In the genomic region with DNA sequence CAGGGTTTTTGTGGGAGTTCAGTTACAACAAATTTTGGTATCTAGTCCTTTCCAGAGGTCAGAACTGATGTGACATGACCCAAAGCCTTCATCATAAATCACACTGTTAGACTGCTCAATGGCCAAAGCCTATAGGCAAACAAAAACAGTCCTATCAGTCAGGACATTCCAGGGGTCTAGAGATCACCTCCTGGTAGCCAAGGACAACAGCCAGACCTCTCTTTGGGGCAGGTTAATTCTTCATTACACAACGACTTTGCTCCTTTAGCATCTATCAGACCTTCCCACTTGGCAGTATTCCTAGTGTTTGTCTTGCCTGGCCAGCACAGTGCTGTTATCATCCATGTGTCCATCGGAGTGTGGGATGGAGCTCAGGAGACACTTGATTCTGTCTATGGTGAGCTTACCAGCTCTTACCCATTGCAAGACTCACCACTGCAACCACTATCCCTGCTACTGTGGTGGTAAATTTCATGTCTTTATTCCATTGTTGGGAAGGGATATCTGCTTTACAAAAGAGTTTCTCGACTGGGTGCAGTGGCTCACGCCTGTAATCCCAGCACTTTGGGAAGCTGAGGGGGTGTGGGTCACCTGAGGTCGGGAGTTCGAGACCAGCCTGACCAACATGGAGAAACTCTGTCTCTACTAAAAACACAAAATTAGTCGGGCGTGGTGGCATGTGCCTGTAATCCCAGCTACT, we compare ENCODE assay signal across 22 cellular contexts.
DNase-seq lines count a peak whose midpoint lies in the region; ATAC-seq, FAIRE-seq and TF ChIP-seq lines count a peak whose summit lies in the region.
"Had no signal": no experiment of that assay in that cellular context is flagged by ENCODE, and none has a peak within 500 bp of the region (broad histone marks: within the 10 kb centered on the region; RNA-seq: fewer than 3 reads in every experiment).

No MANE protein-coding gene starts in this region.

- no peak for TF ChIP-seq CTCF in activated CD8-positive, alpha-beta T cell treated with anti-CD3 and anti-CD28 coated beads for 36 hours (IDR thresholded peaks at IDR 0.05)
- no peak for TF ChIP-seq CTCF in CD4-positive, alpha-beta T cell (IDR thresholded peaks at IDR 0.05)

- CTCF ChIA-PET in activated CD8-positive, alpha-beta T cell treated with anti-CD3 and anti-CD28 coated beads, Interleukin-2, amount 10 ng/mL, durations not matched to agents 7 days and 5 days (lab: Charles Lee) = interaction anchor here (1.3 to 1.6 kb wide), 3 partner anchors 29 to 159 kb away, joined by 3 to 5 read pairs (median 5); no protein-coding TSS in a partner anchor
- CTCF ChIA-PET in activated CD8-positive, alpha-beta T cell treated with anti-CD3 and anti-CD28 coated beads for 36 hours (lab: Charles Lee) = interaction anchor here (1.0 to 1.8 kb wide), 2 partner anchors 28 to 160 kb away, joined by 4 to 6 read pairs; no protein-coding TSS in a partner anchor
- CTCF ChIA-PET in activated CD8-positive, alpha-beta memory T cell treated with anti-CD3 and anti-CD28 coated beads, Interleukin-2, amount 10 ng/mL, durations not matched to agents 7 days and 5 days (lab: Charles Lee) = interaction anchor here (1.4 kb wide), 1 partner anchor 30 kb away, joined by 4 read pairs; no protein-coding TSS in a partner anchor
- CTCF ChIA-PET in CD4-positive, alpha-beta T cell (lab: Charles Lee) = no interaction called here
- CTCF ChIA-PET in CD4-positive, alpha-beta memory T cell (lab: Charles Lee; ENCODE audit: partially characterized antibody) = interaction anchor here (2.5 kb wide), 1 partner anchor 159 kb away, joined by 7 read pairs; no protein-coding TSS in a partner anchor

- intact Hi-C loops in activated CD8-positive, alpha-beta T cell treated with anti-CD3 and anti-CD28 coated beads for 36 hours (cut with micrococcal nuclease) = no loop called here
- intact Hi-C loops in CD4-positive, alpha-beta T cell (cut with DNase I, micrococcal nuclease) = no loop called here
- intact Hi-C loops in CD4-positive, alpha-beta memory T cell (cut with micrococcal nuclease) = no loop called here

- no peak for FAIRE-seq in small intestine (lab: Jason Lieb, UNC)
- FAIRE-seq: H54 had no signal

- no peaks in the 10 kb centered on the region for H3K27me3 ChIP-seq in small intestine (ENCODE audit: control insufficient read depth in 2 of 2, insufficient read depth in 2 of 2, low read length in 2 of 2)
- H3K27me3 ChIP-seq in CD4-positive, alpha-beta T cell (ENCODE audit: control insufficient read depth, insufficient read depth, low read length) = no peaks in the 10 kb centered on the region
- H3K27me3 ChIP-seq in CD4-positive, alpha-beta memory T cell (ENCODE audit: insufficient read depth, low read length) = no peaks in the 10 kb centered on the region
- H3K27me3 ChIP-seq: BLaER1 treated with 17β-estradiol and CSF1 and Interleukin-3, amounts not matched to agents 10 nM and 100 nM; Peyer's patch had no signal

- no peaks in the 10 kb centered on the region for H3K27me3 Mint-ChIP-seq in activated CD8-positive, alpha-beta T cell treated with anti-CD3 and anti-CD28 coated beads, Interleukin-2, amount 10 ng/mL, durations not matched to agents 7 days and 5 days (ENCODE audit: low read depth)
- H3K27me3 Mint-ChIP-seq in activated CD8-positive, alpha-beta T cell treated with anti-CD3 and anti-CD28 coated beads for 36 hours = no peaks in the 10 kb centered on the region
- no peaks in the 10 kb centered on the region for H3K27me3 Mint-ChIP-seq in activated CD8-positive, alpha-beta memory T cell treated with anti-CD3 and anti-CD28 coated beads, Interleukin-2, amount 10 ng/mL, durations not matched to agents 7 days and 5 days
- H3K27me3 Mint-ChIP-seq in immature natural killer cell (ENCODE audit: low read depth in 3 of 3) = peaks cover 2 to 16% (median 6%) of the 10 kb centered on the region in 3 donors
- H3K27me3 Mint-ChIP-seq in CD4-positive, alpha-beta T cell = no peaks in the 10 kb centered on the region
- no peaks in the 10 kb centered on the region for H3K27me3 Mint-ChIP-seq in CD4-positive, alpha-beta memory T cell
- H3K27me3 Mint-ChIP-seq: CD8-positive, alpha-beta memory T cell had no signal

- WGBS in small intestine, 3 donors = 76 to 81% (median 77%) methylated on average over 6 to 8 of the region's 8 CpGs

- H3K9me3 ChIP-seq in small intestine (ENCODE audit: control insufficient read depth, low read depth) = no peaks in the 10 kb centered on the region
- H3K9me3 ChIP-seq in CD4-positive, alpha-beta T cell (ENCODE audit: control insufficient read depth, low read length) = no peaks in the 10 kb centered on the region
- H3K9me3 ChIP-seq in CD4-positive, alpha-beta memory T cell (ENCODE audit: control insufficient read depth in 1 of 2, low read length in 2 of 2) = no peaks in the 10 kb centered on the region
- H3K9me3 ChIP-seq: BLaER1 treated with 17β-estradiol and CSF1 and Interleukin-3, amounts not matched to agents 10 nM and 100 nM; Peyer's patch had no signal

- POLR2A ChIA-PET in activated CD8-positive, alpha-beta T cell treated with anti-CD3 and anti-CD28 coated beads, Interleukin-2, amount 10 ng/mL, durations not matched to agents 7 days and 5 days (lab: Charles Lee) = interaction anchor here (0.6 to 1.0 kb wide), 2 partner anchors 140 to 149 kb away, joined by 4 read pairs; a partner anchor contains a TSS
- POLR2A ChIA-PET in activated CD8-positive, alpha-beta T cell treated with anti-CD3 and anti-CD28 coated beads for 36 hours (lab: Charles Lee) = no interaction called here
- POLR2A ChIA-PET in CD4-positive, alpha-beta T cell (lab: Charles Lee) = no interaction called here
- POLR2A ChIA-PET in CD4-positive, alpha-beta memory T cell (lab: Charles Lee; ENCODE audit: partially characterized antibody) = interaction anchor here (0.6 kb wide), 1 partner anchor 314 kb away, joined by 3 read pairs; no protein-coding TSS in a partner anchor

- H3K9me3 Mint-ChIP-seq in activated CD8-positive, alpha-beta T cell treated with anti-CD3 and anti-CD28 coated beads, Interleukin-2, amount 10 ng/mL, durations not matched to agents 7 days and 5 days (ENCODE audit: insufficient read depth) = peaks cover 3% of the 10 kb centered on the region
- no peaks in the 10 kb centered on the region for H3K9me3 Mint-ChIP-seq in activated CD8-positive, alpha-beta T cell treated with anti-CD3 and anti-CD28 coated beads for 36 hours
- peaks cover 2% of the 10 kb centered on the region for H3K9me3 Mint-ChIP-seq in activated CD8-positive, alpha-beta memory T cell treated with anti-CD3 and anti-CD28 coated beads, Interleukin-2, amount 10 ng/mL, durations not matched to agents 7 days and 5 days (ENCODE audit: low read depth)
- no peaks in the 10 kb centered on the region for H3K9me3 Mint-ChIP-seq in immature natural killer cell
- no peaks in the 10 kb centered on the region for H3K9me3 Mint-ChIP-seq in CD4-positive, alpha-beta T cell
- H3K9me3 Mint-ChIP-seq in CD4-positive, alpha-beta memory T cell = no peaks in the 10 kb centered on the region
- H3K9me3 Mint-ChIP-seq: CD8-positive, alpha-beta memory T cell had no signal

- H3K4me3 ChIP-seq in small intestine (ENCODE audit: low read depth in 1 of 2, low read length in 2 of 2) = no peak overlapping the region
- H3K4me3 ChIP-seq in CD4-positive, alpha-beta memory T cell (ENCODE audit: low read length in 2 of 2) = no peak overlapping the region
- H3K4me3 ChIP-seq: BLaER1 treated with 17β-estradiol and CSF1 and Interleukin-3, amounts not matched to agents 10 nM and 100 nM; Peyer's patch had no signal

- peaks cover 49% of the 10 kb centered on the region for H3K4me1 Mint-ChIP-seq in activated CD8-positive, alpha-beta T cell treated with anti-CD3 and anti-CD28 coated beads, Interleukin-2, amount 10 ng/mL, durations not matched to agents 7 days and 5 days (ENCODE audit: low read depth)
- H3K4me1 Mint-ChIP-seq in activated CD8-positive, alpha-beta T cell treated with anti-CD3 and anti-CD28 coated beads for 36 hours (ENCODE audit: low read depth) = peaks cover 21% of the 10 kb centered on the region
- H3K4me1 Mint-ChIP-seq in activated CD8-positive, alpha-beta memory T cell treated with anti-CD3 and anti-CD28 coated beads, Interleukin-2, amount 10 ng/mL, durations not matched to agents 7 days and 5 days = peaks cover 45% of the 10 kb centered on the region
- H3K4me1 Mint-ChIP-seq in immature natural killer cell = peaks cover 33 to 36% of the 10 kb centered on the region in 2 donors
- H3K4me1 Mint-ChIP-seq in CD4-positive, alpha-beta T cell (ENCODE audit: low read depth) = no peaks in the 10 kb centered on the region
- H3K4me1 Mint-ChIP-seq in CD4-positive, alpha-beta memory T cell = no peaks in the 10 kb centered on the region

- H3K36me3 ChIP-seq in small intestine (ENCODE audit: control insufficient read depth in 2 of 2, insufficient read depth in 2 of 2, low read length in 2 of 2) = no peaks in the 10 kb centered on the region
- no peaks in the 10 kb centered on the region for H3K36me3 ChIP-seq in CD4-positive, alpha-beta memory T cell (ENCODE audit: insufficient read depth, low read length)
- H3K36me3 ChIP-seq: BLaER1 treated with 17β-estradiol and CSF1 and Interleukin-3, amounts not matched to agents 10 nM and 100 nM; Peyer's patch had no signal

- peaks cover 11% of the 10 kb centered on the region for H3K36me3 Mint-ChIP-seq in activated CD8-positive, alpha-beta T cell treated with anti-CD3 and anti-CD28 coated beads, Interleukin-2, amount 10 ng/mL, durations not matched to agents 7 days and 5 days (ENCODE audit: low read depth)
- no peaks in the 10 kb centered on the region for H3K36me3 Mint-ChIP-seq in activated CD8-positive, alpha-beta T cell treated with anti-CD3 and anti-CD28 coated beads for 36 hours (ENCODE audit: low read depth)
- peaks cover 7% of the 10 kb centered on the region for H3K36me3 Mint-ChIP-seq in activated CD8-positive, alpha-beta memory T cell treated with anti-CD3 and anti-CD28 coated beads, Interleukin-2, amount 10 ng/mL, durations not matched to agents 7 days and 5 days
- no peaks in the 10 kb centered on the region for H3K36me3 Mint-ChIP-seq in immature natural killer cell
- no peaks in the 10 kb centered on the region for H3K36me3 Mint-ChIP-seq in CD4-positive, alpha-beta T cell (ENCODE audit: low read depth)
- H3K36me3 Mint-ChIP-seq in CD4-positive, alpha-beta memory T cell = no peaks in the 10 kb centered on the region
- H3K36me3 Mint-ChIP-seq: CD8-positive, alpha-beta memory T cell had no signal

- H3K27ac ChIP-seq in small intestine (ENCODE audit: low read depth in 1 of 2, low read length in 1 of 2) = no peak overlapping the region
- no peak overlapping the region for H3K27ac ChIP-seq in CD4-positive, alpha-beta T cell (ENCODE audit: low read depth, low read length)
- H3K27ac ChIP-seq in CD4-positive, alpha-beta memory T cell (ENCODE audit: low read depth, low read length) = no peak overlapping the region
- H3K27ac ChIP-seq: BLaER1 treated with 17β-estradiol and CSF1 and Interleukin-3, amounts not matched to agents 10 nM and 100 nM; KMS-11; Peyer's patch had no signal

- no peak overlapping the region for H3K4me3 Mint-ChIP-seq in activated CD8-positive, alpha-beta T cell treated with anti-CD3 and anti-CD28 coated beads, Interleukin-2, amount 10 ng/mL, durations not matched to agents 7 days and 5 days
- H3K4me3 Mint-ChIP-seq in activated CD8-positive, alpha-beta T cell treated with anti-CD3 and anti-CD28 coated beads for 36 hours = no peak overlapping the region
- no peak overlapping the region for H3K4me3 Mint-ChIP-seq in activated CD8-positive, alpha-beta memory T cell treated with anti-CD3 and anti-CD28 coated beads, Interleukin-2, amount 10 ng/mL, durations not matched to agents 7 days and 5 days
- peak overlapping the region in 3 of 5 donors; percentile 19 to 86 (median 81) for H3K4me3 Mint-ChIP-seq in immature natural killer cell
- H3K4me3 Mint-ChIP-seq in CD4-positive, alpha-beta T cell = no peak overlapping the region
- no peak overlapping the region for H3K4me3 Mint-ChIP-seq in CD4-positive, alpha-beta memory T cell

- ATAC-seq in activated CD8-positive, alpha-beta T cell treated with anti-CD3 and anti-CD28 coated beads, Interleukin-2, amount 10 ng/mL, durations not matched to agents 7 days and 5 days = no peak
- no peak for ATAC-seq in activated CD8-positive, alpha-beta T cell treated with anti-CD3 and anti-CD28 coated beads for 36 hours
- ATAC-seq in activated CD8-positive, alpha-beta memory T cell treated with anti-CD3 and anti-CD28 coated beads, Interleukin-2, amount 10 ng/mL, durations not matched to agents 7 days and 5 days = no peak
- no peak for ATAC-seq in CD4-positive, alpha-beta T cell (ENCODE audit: poor library complexity)
- ATAC-seq in GM18907 (IDR thresholded peaks at IDR 0.05; ENCODE audit: unreplicated experiment) = no peak
- ATAC-seq: SK-N-SH treated with all-trans-retinoic acid at 6 μM for 48 hours had no signal

- peaks cover 0 to 1% of the 10 kb centered on the region in 2 donors for H3K4me1 ChIP-seq in small intestine (ENCODE audit: control insufficient read depth in 2 of 2, insufficient read depth in 1 of 2, low read depth in 1 of 2, low read length in 1 of 2)
- H3K4me1 ChIP-seq in CD4-positive, alpha-beta memory T cell (ENCODE audit: insufficient read depth, low read length) = no peaks in the 10 kb centered on the region
- H3K4me1 ChIP-seq: Peyer's patch had no signal

- DNase-seq in activated CD8-positive, alpha-beta T cell treated with anti-CD3 and anti-CD28 coated beads, Interleukin-2, amount 10 ng/mL, durations not matched to agents 7 days and 5 days = no peak
- DNase-seq in activated CD8-positive, alpha-beta T cell treated with anti-CD3 and anti-CD28 coated beads for 36 hours = no peak
- DNase-seq in activated CD8-positive, alpha-beta memory T cell treated with anti-CD3 and anti-CD28 coated beads, Interleukin-2, amount 10 ng/mL, durations not matched to agents 7 days and 5 days = peak; percentile 1
- DNase-seq in immature natural killer cell = no peak
- DNase-seq in small intestine = peak; percentile 25
- DNase-seq in CD4-positive, alpha-beta T cell = no peak
- DNase-seq in CD4-positive, alpha-beta memory T cell = no peak
- DNase-seq: 8988T; CD8-positive, alpha-beta memory T cell; EL; NCI-H1105; NCI-H146; NCI-H2029; NCI-H226; NCI-H510A treated with DMSO at 0.1 percent for 48 hours; NCI-H748 treated with DMSO at 0.1 percent for 48 hours; Peyer's patch had no signal

- H3K27ac Mint-ChIP-seq in activated CD8-positive, alpha-beta T cell treated with anti-CD3 and anti-CD28 coated beads, Interleukin-2, amount 10 ng/mL, durations not matched to agents 7 days and 5 days = peak overlapping the region; percentile 91
- H3K27ac Mint-ChIP-seq in activated CD8-positive, alpha-beta T cell treated with anti-CD3 and anti-CD28 coated beads for 36 hours = no peak overlapping the region
- H3K27ac Mint-ChIP-seq in activated CD8-positive, alpha-beta memory T cell treated with anti-CD3 and anti-CD28 coated beads, Interleukin-2, amount 10 ng/mL, durations not matched to agents 7 days and 5 days = peak overlapping the region; percentile 87
- peak overlapping the region in 2 of 6 donors; percentile 21 to 66 for H3K27ac Mint-ChIP-seq in immature natural killer cell
- no peak overlapping the region for H3K27ac Mint-ChIP-seq in CD4-positive, alpha-beta T cell
- H3K27ac Mint-ChIP-seq in CD4-positive, alpha-beta memory T cell = no peak overlapping the region

Comparison
In these comparisons a context has a peak if more than half of its experiments do, and no peak if none do; other contexts are left out.
1. H3K27ac Mint-ChIP-seq: peak in activated CD8-positive, alpha-beta T cell treated with anti-CD3 and anti-CD28 coated beads, Interleukin-2, amount 10 ng/mL, durations not matched to agents 7 days and 5 days (single experiment) and activated CD8-positive, alpha-beta memory T cell treated with anti-CD3 and anti-CD28 coated beads, Interleukin-2, amount 10 ng/mL, durations not matched to agents 7 days and 5 days (single experiment); none in activated CD8-positive, alpha-beta T cell treated with anti-CD3 and anti-CD28 coated beads for 36 hours (single experiment), CD4-positive, alpha-beta T cell (single experiment) and CD4-positive, alpha-beta memory T cell (0 of 7).
2. POLR2A ChIA-PET loops: an anchor here in activated CD8-positive, alpha-beta T cell treated with anti-CD3 and anti-CD28 coated beads, Interleukin-2, amount 10 ng/mL, durations not matched to agents 7 days and 5 days (0.6 to 1.0 kb wide) and CD4-positive, alpha-beta memory T cell (0.6 kb wide); none called in activated CD8-positive, alpha-beta T cell treated with anti-CD3 and anti-CD28 coated beads for 36 hours and CD4-positive, alpha-beta T cell.
3. DNase-seq: peak in activated CD8-positive, alpha-beta memory T cell treated with anti-CD3 and anti-CD28 coated beads, Interleukin-2, amount 10 ng/mL, durations not matched to agents 7 days and 5 days (single experiment) and small intestine (single experiment); none in activated CD8-positive, alpha-beta T cell treated with anti-CD3 and anti-CD28 coated beads, Interleukin-2, amount 10 ng/mL, durations not matched to agents 7 days and 5 days (single experiment), activated CD8-positive, alpha-beta T cell treated with anti-CD3 and anti-CD28 coated beads for 36 hours (single experiment), immature natural killer cell (0 of 3), CD4-positive, alpha-beta T cell (0 of 10) and CD4-positive, alpha-beta memory T cell (0 of 5).
4. H3K4me3 Mint-ChIP-seq: peak in immature natural killer cell (3 of 5); none in activated CD8-positive, alpha-beta T cell treated with anti-CD3 and anti-CD28 coated beads, Interleukin-2, amount 10 ng/mL, durations not matched to agents 7 days and 5 days (single experiment), activated CD8-positive, alpha-beta T cell treated with anti-CD3 and anti-CD28 coated beads for 36 hours (single experiment), activated CD8-positive, alpha-beta memory T cell treated with anti-CD3 and anti-CD28 coated beads, Interleukin-2, amount 10 ng/mL, durations not matched to agents 7 days and 5 days (single experiment), CD4-positive, alpha-beta T cell (single experiment) and CD4-positive, alpha-beta memory T cell (0 of 8).